In genomic region chr6:3455121-3455489, GRCh38 we compare ENCODE assay signal across 8 cellular contexts. TPM values are rescaled to one million over a fixed set of nuclear protein-coding genes. Genes with fewer than 3 reads are reported as not detected.
DNase-seq lines count a peak whose midpoint lies in the region; ATAC-seq, FAIRE-seq and TF ChIP-seq lines count a peak whose summit lies in the region.

No MANE protein-coding gene starts in this region.

- peaks cover 5 to 7% of the 10 kb centered on the region in 2 donors for H3K4me1 Mint-ChIP-seq in stimulated activated naive B cell treated with anti-CD40 and anti-IgM and Interleukin-4, amounts not matched to agents 10 μg/mL and 1 μg/mL and 100 μg/mL, for 72 hours

- H3K4me3 ChIP-seq in endocrine pancreas (ENCODE audit: control insufficient read depth, insufficient read depth, low read length) (peak overlapping the region; percentile 2), pancreas (peak overlapping the region; percentile 51 to 80 (median 64)), adrenal gland (peak overlapping the region in 2 of 4 donors; percentile 54 to 64)

- in situ Hi-C loops in G401 (cut with HindIII; ENCODE audit: low sequenced_read_pairs), result no loop called here
- in situ Hi-C loops in GM13976 (cut with MboI; ENCODE audit: low sequenced_read_pairs, unreplicated experiment), result loop anchor here (25.0 kb wide), 1 partner anchor 168 kb away; no protein-coding TSS in a partner anchor

- WGBS in pancreas, 2 donors, result 11 to 26% methylated on average over 9 of the region's 9 CpGs
- 60 to 67% (median 64%) methylated on average over 9 of the region's 9 CpGs for WGBS in adrenal gland, 4 donors

- H3K4me3 Mint-ChIP-seq in stimulated activated naive B cell treated with anti-CD40 and anti-IgM and Interleukin-4, amounts not matched to agents 10 μg/mL and 1 μg/mL and 100 μg/mL, for 72 hours, result no peak overlapping the region

- peak overlapping the region in 2 of 4 donors; percentile 17 to 41 for H3K27ac ChIP-seq in pancreas
- H3K27ac ChIP-seq in adrenal gland, result no peak overlapping the region

- no peak for TF ChIP-seq CTCF in pancreas (IDR thresholded peaks at IDR 0.05)
- TF ChIP-seq CTCF in GM13976 (IDR thresholded peaks at IDR 0.05; ENCODE audit: borderline replicate concordance, control extremely low read depth, extremely low read depth, insufficient read depth, missing control alignments), result no peak
- no peak for TF ChIP-seq CTCF in adrenal gland (IDR thresholded peaks at IDR 0.05)

- no peak for TF ChIP-seq POLR2A in adrenal gland (IDR thresholded peaks at IDR 0.05)

- H3K27me3 Mint-ChIP-seq in stimulated activated naive B cell treated with anti-CD40 and anti-IgM and Interleukin-4, amounts not matched to agents 10 μg/mL and 1 μg/mL and 100 μg/mL, for 72 hours, result peaks cover 35 to 48% of the 10 kb centered on the region in 2 donors

- peaks cover 3% of the 10 kb centered on the region for H3K27me3 ChIP-seq in endocrine pancreas (ENCODE audit: control insufficient read depth, insufficient read depth, low read length)
- H3K27me3 ChIP-seq in pancreas, result no peaks in the 10 kb centered on the region
- no peaks in the 10 kb centered on the region for H3K27me3 ChIP-seq in adrenal gland

- ATAC-seq in pancreas, result peak in 3 of 4 donors; percentile 8 to 50 (median 46)
- ATAC-seq in stimulated activated naive B cell treated with anti-CD40 and anti-IgM and Interleukin-4, amounts not matched to agents 10 μg/mL and 1 μg/mL and 100 μg/mL, for 72 hours (replicated peaks), result no peak

- H3K27ac Mint-ChIP-seq in stimulated activated naive B cell treated with anti-CD40 and anti-IgM and Interleukin-4, amounts not matched to agents 10 μg/mL and 1 μg/mL and 100 μg/mL, for 72 hours, result no peak overlapping the region

- no peak for FAIRE-seq in pancreas (lab: Jason Lieb, UNC)

- DNase-seq in G401 (ENCODE audit: low spot score), result peak; percentile 66
- peak; percentile 27 for DNase-seq in T-helper 9 cell
- DNase-seq in pancreas, result peak in 1 of 6 donors; percentile 44
- DNase-seq in GM13976 (ENCODE audit: low spot score), result no peak
- no peak for DNase-seq in stimulated activated naive B cell treated with anti-CD40 and anti-IgM and Interleukin-4, amounts not matched to agents 10 μg/mL and 1 μg/mL and 100 μg/mL, for 72 hours
- DNase-seq in GDM1 (lab: John Stamatoyannopoulos, UW), result no peak
- DNase-seq in adrenal gland, result no peak

- H3K9ac ChIP-seq in endocrine pancreas (ENCODE audit: control insufficient read depth, insufficient read depth, low read length), result no peak overlapping the region

- no peaks in the 10 kb centered on the region for H3K9me3 ChIP-seq in endocrine pancreas (ENCODE audit: control insufficient read depth, low read length)
- no peaks in the 10 kb centered on the region for H3K9me3 ChIP-seq in pancreas
- H3K9me3 ChIP-seq in adrenal gland (replicated peaks in 1 of 3), result no peaks in the 10 kb centered on the region

- H3K36me3 ChIP-seq in endocrine pancreas (ENCODE audit: control insufficient read depth, insufficient read depth, low read length) (no peaks in the 10 kb centered on the region), pancreas (no peaks in the 10 kb centered on the region), adrenal gland (replicated peaks in 1 of 2) (no peaks in the 10 kb centered on the region)

- H3K9me3 Mint-ChIP-seq in stimulated activated naive B cell treated with anti-CD40 and anti-IgM and Interleukin-4, amounts not matched to agents 10 μg/mL and 1 μg/mL and 100 μg/mL, for 72 hours, result no peaks in the 10 kb centered on the region

- no peaks in the 10 kb centered on the region for H3K36me3 Mint-ChIP-seq in stimulated activated naive B cell treated with anti-CD40 and anti-IgM and Interleukin-4, amounts not matched to agents 10 μg/mL and 1 μg/mL and 100 μg/mL, for 72 hours

- H3K4me1 ChIP-seq in endocrine pancreas (ENCODE audit: control insufficient read depth, insufficient read depth, low read length) (no peaks in the 10 kb centered on the region), pancreas (peaks cover 0 to 12% (median 6%) of the 10 kb centered on the region in 3 donors), adrenal gland (replicated peaks in 1 of 2) (peaks cover 14 to 24% of the 10 kb centered on the region in 2 donors)

- intact Hi-C loops in pancreas (cut with DNase I) (loop anchor here in 1 of 3 donors (5.0 kb wide), 1 partner anchor 277 kb away; no protein-coding TSS in a partner anchor), adrenal gland (cut with DNase I) (loop anchor here (5.0 kb wide), 2 partner anchors 173 to 178 kb away; no protein-coding TSS in a partner anchor)

RNA-seq across cellular contexts. Expression of gene SLC22A23, which starts 1.7 kb away (rescaled TPM):
- total RNA-seq in G401 (2014; rRNA removed; shearing (Covaris generic)), result 0.12 and 0.20 TPM in 2 replicates
- total RNA-seq in pancreas, result 10 to 100 TPM; 12.6 to 27.9 (median 15.9) TPM
- 1 to 10 TPM; 4.9 to 7.6 TPM for polyA plus RNA-seq in pancreas
- 10 to 100 TPM in 3 of 8 donors, 1 to 10 TPM in 5; 4.0 to 18.5 (median 7.1) TPM for total RNA-seq in adrenal gland
- 1 to 10 TPM; 2.3 to 2.7 (median 2.5) TPM for polyA plus RNA-seq in adrenal gland

Comparison
In these comparisons a context has a peak if more than half of its experiments do, and no peak if none do; other contexts are left out.
1. DNase-seq: peak in G401 (single experiment) and T-helper 9 cell (single experiment); none in GM13976 (single experiment), stimulated activated naive B cell treated with anti-CD40 and anti-IgM and Interleukin-4, amounts not matched to agents 10 μg/mL and 1 μg/mL and 100 μg/mL, for 72 hours (single experiment), GDM1 (single experiment) and adrenal gland (0 of 7).
2. ATAC-seq: peak in pancreas (3 of 4); none in stimulated activated naive B cell treated with anti-CD40 and anti-IgM and Interleukin-4, amounts not matched to agents 10 μg/mL and 1 μg/mL and 100 μg/mL, for 72 hours (0 of 2).